In the genomic region with DNA sequence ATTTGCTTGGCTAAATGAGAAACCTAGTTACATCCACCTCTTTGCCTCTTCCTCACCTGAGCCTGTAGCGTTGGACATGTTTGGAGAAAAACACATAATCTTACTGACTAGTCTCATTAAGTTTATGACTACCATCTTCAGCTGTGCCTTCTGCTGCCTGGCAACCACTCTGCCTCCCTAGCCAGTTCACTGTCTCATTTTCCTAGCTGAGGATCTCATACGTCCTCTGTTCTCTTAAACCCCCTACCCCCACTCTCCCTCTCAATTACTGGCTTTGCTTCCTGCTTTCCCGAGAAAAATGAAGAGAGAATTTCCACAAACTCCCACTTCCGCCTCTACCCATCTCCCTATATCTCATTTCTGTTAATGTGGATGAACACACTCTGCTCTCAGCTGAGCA, we compare ENCODE assay signal across 12 cellular contexts.
"Had no signal": no experiment of that assay in that cellular context is flagged by ENCODE, and none has a peak within 500 bp of the region (broad histone marks: within the 10 kb centered on the region; RNA-seq: fewer than 3 reads in every experiment).

No MANE protein-coding gene starts in this region.

- H3K4me1 Mint-ChIP-seq: neural crest cell had no signal

- H3K4me3 Mint-ChIP-seq: neural crest cell had no signal

- FAIRE-seq: keratinocyte had no signal

- H3K27ac ChIP-seq: adrenal gland, coronary artery, ovary, thyroid gland, uterus had no signal

- H3K27me3 ChIP-seq: adrenal gland, thyroid gland, uterus had no signal

- H3K4me1 ChIP-seq: adrenal gland, thyroid gland, uterus had no signal

- H3K36me3 ChIP-seq: adrenal gland, ovary, thyroid gland, uterus had no signal

- H3K9me3 ChIP-seq: adrenal gland, ovary, thyroid gland, uterus had no signal

- DNase-seq: activated naive CD4-positive, alpha-beta T cell treated with anti-CD3 and anti-CD28 coated beads, Interleukin-2, amount 50 U/mL, for 16 hours; activated T-cell treated with anti-CD3 and anti-CD28 coated beads, Interleukin-2, amount 50 U/mL, for 1 hour; adrenal gland; effector CD4-positive, alpha-beta T cell; left ventricle myocardium superior; mesenchymal stem cell; ovary; thyroid gland; uterus had no signal

- H3K4me3 ChIP-seq: adrenal gland, coronary artery, ovary, thyroid gland, uterus had no signal
